Comparison of ENCODE assay signal across 15 cellular contexts in genomic region chr17:82324566-82325285, GRCh38. TPM values are rescaled to one million over a fixed set of nuclear protein-coding genes. Genes with fewer than 3 reads are reported as not detected.
DNase-seq lines count a peak whose midpoint lies in the region; ATAC-seq and TF ChIP-seq lines count a peak whose summit lies in the region.
"Had no signal": no experiment of that assay in that cellular context is flagged by ENCODE, and none has a peak within 500 bp of the region (broad histone marks: within the 10 kb centered on the region; RNA-seq: fewer than 3 reads in every experiment).

No MANE protein-coding gene starts in this region.

- no peaks in the 10 kb centered on the region for H3K36me3 Mint-ChIP-seq in CD4-positive, alpha-beta T cell (ENCODE audit: low read depth)
- peaks cover 10% of the 10 kb centered on the region for H3K36me3 Mint-ChIP-seq in activated T-helper 1 cell treated with anti-CD3 and anti-CD28 coated beads, Interleukin-12 subunit alpha, Interleukin-12 subunit beta, Interleukin-2, Interleukin-4 antibody, amounts not matched to agents 30 ng/mL and 10 ng/mL and 1 ng/mL, durations not matched to agents 14 hours and 24 hours and 36 hours (ENCODE audit: low read depth)
- H3K36me3 Mint-ChIP-seq in naive thymus-derived CD4-positive, alpha-beta T cell: no peaks in the 10 kb centered on the region
- H3K36me3 Mint-ChIP-seq: CD4-positive, CD25-positive, alpha-beta regulatory T cell had no signal

- DNase-seq in BE2C: peak; percentile 19
- no peak for DNase-seq in CD4-positive, alpha-beta T cell
- no peak for DNase-seq in activated T-helper 1 cell treated with anti-CD3 and anti-CD28 coated beads, Interleukin-12 subunit alpha, Interleukin-12 subunit beta, Interleukin-2, Interleukin-4 antibody, amounts not matched to agents 30 ng/mL and 10 ng/mL and 1 ng/mL, durations not matched to agents 14 hours and 24 hours and 36 hours (ENCODE audit: low spot score)
- no peak for DNase-seq in naive thymus-derived CD4-positive, alpha-beta T cell
- DNase-seq in midbrain (lab: John Stamatoyannopoulos, UW): no peak
- no peak for DNase-seq in ecto neural progenitor cell (ENCODE audit: low spot score)
- DNase-seq: CD4-positive, CD25-positive, alpha-beta regulatory T cell; mammary epithelial cell; NCI-H2029 treated with DMSO at 0.1 percent for 48 hours had no signal

- no peaks in the 10 kb centered on the region for H3K27me3 Mint-ChIP-seq in CD4-positive, alpha-beta T cell
- H3K27me3 Mint-ChIP-seq in activated T-helper 1 cell treated with anti-CD3 and anti-CD28 coated beads, Interleukin-12 subunit alpha, Interleukin-12 subunit beta, Interleukin-2, Interleukin-4 antibody, amounts not matched to agents 30 ng/mL and 10 ng/mL and 1 ng/mL, durations not matched to agents 14 hours and 24 hours and 36 hours (ENCODE audit: insufficient read depth): no peaks in the 10 kb centered on the region
- H3K27me3 Mint-ChIP-seq in naive thymus-derived CD4-positive, alpha-beta T cell: no peaks in the 10 kb centered on the region

- CTCF ChIA-PET in CD4-positive, alpha-beta T cell (lab: Charles Lee): no interaction called here
- CTCF ChIA-PET in naive thymus-derived CD4-positive, alpha-beta T cell (lab: Charles Lee): interaction anchor here (1.2 to 1.3 kb wide), 3 partner anchors 24 to 89 kb away, joined by 3 to 4 read pairs (median 4); no protein-coding TSS in a partner anchor

- peak overlapping the region; percentile 74 for H3K27ac Mint-ChIP-seq in CD4-positive, alpha-beta T cell
- H3K27ac Mint-ChIP-seq in activated T-helper 1 cell treated with anti-CD3 and anti-CD28 coated beads, Interleukin-12 subunit alpha, Interleukin-12 subunit beta, Interleukin-2, Interleukin-4 antibody, amounts not matched to agents 30 ng/mL and 10 ng/mL and 1 ng/mL, durations not matched to agents 14 hours and 24 hours and 36 hours: peak overlapping the region; percentile 72
- H3K27ac Mint-ChIP-seq in naive thymus-derived CD4-positive, alpha-beta T cell: peak overlapping the region in 6 of 9 donors; percentile 15 to 83 (median 69)

- H3K4me1 Mint-ChIP-seq in CD4-positive, alpha-beta T cell (ENCODE audit: low read depth): peaks cover 22% of the 10 kb centered on the region
- peaks cover 13% of the 10 kb centered on the region for H3K4me1 Mint-ChIP-seq in activated T-helper 1 cell treated with anti-CD3 and anti-CD28 coated beads, Interleukin-12 subunit alpha, Interleukin-12 subunit beta, Interleukin-2, Interleukin-4 antibody, amounts not matched to agents 30 ng/mL and 10 ng/mL and 1 ng/mL, durations not matched to agents 14 hours and 24 hours and 36 hours (ENCODE audit: low read depth)
- peaks cover 0 to 29% (median 16%) of the 10 kb centered on the region in 7 donors for H3K4me1 Mint-ChIP-seq in naive thymus-derived CD4-positive, alpha-beta T cell

- no peak overlapping the region for H3K4me3 ChIP-seq in BE2C (ENCODE audit: low read depth, low read length)
- H3K4me3 ChIP-seq in naive thymus-derived CD4-positive, alpha-beta T cell (ENCODE audit: low read length): no peak overlapping the region
- H3K4me3 ChIP-seq: pancreas, spleen had no signal

- no peaks in the 10 kb centered on the region for H3K27me3 ChIP-seq in BE2C
- H3K27me3 ChIP-seq in CD4-positive, alpha-beta T cell (ENCODE audit: control insufficient read depth, insufficient read depth, low read length): no peaks in the 10 kb centered on the region
- H3K27me3 ChIP-seq in naive thymus-derived CD4-positive, alpha-beta T cell (ENCODE audit: control insufficient read depth in 2 of 2, insufficient read depth in 2 of 2, low read length in 2 of 2): no peaks in the 10 kb centered on the region
- H3K27me3 ChIP-seq: pancreas had no signal

- POLR2A ChIA-PET in CD4-positive, alpha-beta T cell (lab: Charles Lee): interaction anchor here (1.0 kb wide), 1 partner anchor 20 kb away, joined by 3 read pairs; no protein-coding TSS in a partner anchor
- POLR2A ChIA-PET in naive thymus-derived CD4-positive, alpha-beta T cell (lab: Charles Lee): interaction anchor here (1.6 to 5.3 kb wide), 2 partner anchors 9 to 23 kb away, joined by 5 to 34 read pairs; partner anchors contain the start of gene SECTM1

- H3K4me1 ChIP-seq in BE2C: peaks cover 20% of the 10 kb centered on the region
- peaks cover 7 to 12% of the 10 kb centered on the region in 2 donors for H3K4me1 ChIP-seq in naive thymus-derived CD4-positive, alpha-beta T cell (ENCODE audit: control insufficient read depth in 2 of 2, insufficient read depth in 2 of 2, low read length in 2 of 2)
- H3K4me1 ChIP-seq: foreskin keratinocyte had no signal

- H3K9me3 Mint-ChIP-seq in CD4-positive, alpha-beta T cell: no peaks in the 10 kb centered on the region
- H3K9me3 Mint-ChIP-seq in activated T-helper 1 cell treated with anti-CD3 and anti-CD28 coated beads, Interleukin-12 subunit alpha, Interleukin-12 subunit beta, Interleukin-2, Interleukin-4 antibody, amounts not matched to agents 30 ng/mL and 10 ng/mL and 1 ng/mL, durations not matched to agents 14 hours and 24 hours and 36 hours: no peaks in the 10 kb centered on the region
- H3K9me3 Mint-ChIP-seq in naive thymus-derived CD4-positive, alpha-beta T cell: no peaks in the 10 kb centered on the region
- H3K9me3 Mint-ChIP-seq: CD4-positive, CD25-positive, alpha-beta regulatory T cell had no signal

- no peaks in the 10 kb centered on the region for H3K36me3 ChIP-seq in BE2C
- no peaks in the 10 kb centered on the region for H3K36me3 ChIP-seq in naive thymus-derived CD4-positive, alpha-beta T cell (ENCODE audit: control insufficient read depth in 2 of 3, insufficient read depth in 3 of 3, low read length in 3 of 3)
- H3K36me3 ChIP-seq: pancreas had no signal

- no peak overlapping the region for H3K27ac ChIP-seq in CD4-positive, alpha-beta T cell (ENCODE audit: low read depth, low read length)
- no peak overlapping the region for H3K27ac ChIP-seq in naive thymus-derived CD4-positive, alpha-beta T cell (ENCODE audit: low read depth, low read length)
- H3K27ac ChIP-seq: foreskin keratinocyte, pancreas, spleen had no signal

- TF ChIP-seq CTCF in BE2C (IDR thresholded peaks at IDR 0.05; ENCODE audit: low read depth, low read length): no peak
- TF ChIP-seq CTCF in CD4-positive, alpha-beta T cell (IDR thresholded peaks at IDR 0.05): no peak

- peak overlapping the region; percentile 15 for H3K4me3 Mint-ChIP-seq in CD4-positive, alpha-beta T cell
- H3K4me3 Mint-ChIP-seq in activated T-helper 1 cell treated with anti-CD3 and anti-CD28 coated beads, Interleukin-12 subunit alpha, Interleukin-12 subunit beta, Interleukin-2, Interleukin-4 antibody, amounts not matched to agents 30 ng/mL and 10 ng/mL and 1 ng/mL, durations not matched to agents 14 hours and 24 hours and 36 hours: peak overlapping the region; percentile 59
- peak overlapping the region in 1 of 10 donors; percentile 7 for H3K4me3 Mint-ChIP-seq in naive thymus-derived CD4-positive, alpha-beta T cell

- ATAC-seq in CD4-positive, alpha-beta T cell (ENCODE audit: poor library complexity): no peak
- ATAC-seq in naive thymus-derived CD4-positive, alpha-beta T cell: no peak
- no peak for ATAC-seq in GM18870 (IDR thresholded peaks at IDR 0.05; ENCODE audit: unreplicated experiment)
- ATAC-seq: foreskin keratinocyte, pancreas had no signal

- H3K9me3 ChIP-seq in BE2C: no peaks in the 10 kb centered on the region
- no peaks in the 10 kb centered on the region for H3K9me3 ChIP-seq in CD4-positive, alpha-beta T cell (ENCODE audit: control insufficient read depth, low read length)
- no peaks in the 10 kb centered on the region for H3K9me3 ChIP-seq in naive thymus-derived CD4-positive, alpha-beta T cell (ENCODE audit: control insufficient read depth in 2 of 3, low read length in 3 of 3)
- H3K9me3 ChIP-seq: pancreas, spleen had no signal

- intact Hi-C loops in CD4-positive, alpha-beta T cell (cut with DNase I, micrococcal nuclease): loop anchor here in 1 of 2 experiments (5.0 kb wide), 2 partner anchors 67 to 87 kb away; no protein-coding TSS in a partner anchor
- intact Hi-C loops in activated T-helper 1 cell treated with anti-CD3 and anti-CD28 coated beads, Interleukin-12 subunit alpha, Interleukin-12 subunit beta, Interleukin-2, Interleukin-4 antibody, amounts not matched to agents 30 ng/mL and 10 ng/mL and 1 ng/mL, durations not matched to agents 14 hours and 24 hours and 36 hours (cut with micrococcal nuclease): no loop called here
- intact Hi-C loops in naive thymus-derived CD4-positive, alpha-beta T cell (cut with micrococcal nuclease): no loop called here

RNA-seq across cellular contexts. Expression of gene CD7, which starts 7.3 kb away (rescaled TPM):
- 0.46 TPM for polyA plus RNA-seq in BE2C (2012; ENCODE audit: insufficient read depth, insufficient read length, low read depth)
- 100 to 1,000 TPM; 225 to 234 TPM for total RNA-seq in CD4-positive, alpha-beta T cell
- total RNA-seq in activated T-helper 1 cell treated with anti-CD3 and anti-CD28 coated beads, Interleukin-12 subunit alpha, Interleukin-12 subunit beta, Interleukin-2, Interleukin-4 antibody, amounts not matched to agents 30 ng/mL and 10 ng/mL and 1 ng/mL, durations not matched to agents 14 hours and 24 hours and 36 hours: 454 and 455 TPM in 2 replicates
- 100 to 1,000 TPM in 3 of 5 experiments, 10 to 100 TPM in 2; 61.9 to 390 (median 165) TPM for total RNA-seq in naive thymus-derived CD4-positive, alpha-beta T cell
- 100 to 1,000 TPM; 169 to 183 TPM for polyA plus RNA-seq in naive thymus-derived CD4-positive, alpha-beta T cell
- total RNA-seq: foreskin keratinocyte, mammary epithelial cell, temporal lobe had no signal
- polyA plus RNA-seq: foreskin keratinocyte, mammary epithelial cell had no signal

RNA-seq across cellular contexts. Expression of gene SECTM1, which starts 8.8 kb away (rescaled TPM):
- 0.42 TPM for polyA plus RNA-seq in BE2C (2012; ENCODE audit: insufficient read depth, insufficient read length, low read depth)
- total RNA-seq in CD4-positive, alpha-beta T cell: 1 to 10 TPM; 2.1 to 3.1 TPM
- total RNA-seq in activated T-helper 1 cell treated with anti-CD3 and anti-CD28 coated beads, Interleukin-12 subunit alpha, Interleukin-12 subunit beta, Interleukin-2, Interleukin-4 antibody, amounts not matched to agents 30 ng/mL and 10 ng/mL and 1 ng/mL, durations not matched to agents 14 hours and 24 hours and 36 hours: 3.3 and 4.2 TPM in 2 replicates
- 10 to 100 TPM in 2 of 5 experiments, 1 to 10 TPM in 3; 2.3 to 32.4 (median 5.1) TPM for total RNA-seq in naive thymus-derived CD4-positive, alpha-beta T cell
- 1 to 10 TPM; 1.5 to 3.2 TPM for polyA plus RNA-seq in naive thymus-derived CD4-positive, alpha-beta T cell

RNA-seq across cellular contexts. Expression of gene TEX19, which starts 34.3 kb away (rescaled TPM):
- polyA plus RNA-seq in BE2C (2012; ENCODE audit: insufficient read depth, insufficient read length, low read depth): not detected
- not detected for total RNA-seq in CD4-positive, alpha-beta T cell
- total RNA-seq in activated T-helper 1 cell treated with anti-CD3 and anti-CD28 coated beads, Interleukin-12 subunit alpha, Interleukin-12 subunit beta, Interleukin-2, Interleukin-4 antibody, amounts not matched to agents 30 ng/mL and 10 ng/mL and 1 ng/mL, durations not matched to agents 14 hours and 24 hours and 36 hours: 0.10 TPM in 1 of 2 replicates, not detected in the other
- total RNA-seq in naive thymus-derived CD4-positive, alpha-beta T cell: not detected
- polyA plus RNA-seq in naive thymus-derived CD4-positive, alpha-beta T cell: not detected
- total RNA-seq: activated CD8-positive, alpha-beta memory T cell treated with anti-CD3 and anti-CD28 coated beads for 36 hours; CD4-positive, CD25-positive, alpha-beta regulatory T cell; mammary epithelial cell; pancreas; spleen; temporal lobe had no signal
- polyA plus RNA-seq: CD4-positive, CD25-positive, alpha-beta regulatory T cell; mammary epithelial cell; pancreas; spleen had no signal

RNA-seq across cellular contexts. Expression of gene UTS2R, which starts 46.8 kb away (rescaled TPM):
- 0.65 TPM for polyA plus RNA-seq in BE2C (2012; ENCODE audit: insufficient read depth, insufficient read length, low read depth)
- total RNA-seq in CD4-positive, alpha-beta T cell: not detected
- total RNA-seq in activated T-helper 1 cell treated with anti-CD3 and anti-CD28 coated beads, Interleukin-12 subunit alpha, Interleukin-12 subunit beta, Interleukin-2, Interleukin-4 antibody, amounts not matched to agents 30 ng/mL and 10 ng/mL and 1 ng/mL, durations not matched to agents 14 hours and 24 hours and 36 hours: 0.20 TPM in 1 of 2 replicates, not detected in the other
- not detected for total RNA-seq in naive thymus-derived CD4-positive, alpha-beta T cell
- not detected for polyA plus RNA-seq in naive thymus-derived CD4-positive, alpha-beta T cell
- total RNA-seq: activated CD8-positive, alpha-beta memory T cell treated with anti-CD3 and anti-CD28 coated beads for 36 hours; CD4-positive, CD25-positive, alpha-beta regulatory T cell; foreskin keratinocyte; mammary epithelial cell; temporal lobe had no signal
- polyA plus RNA-seq: CD4-positive, CD25-positive, alpha-beta regulatory T cell; foreskin keratinocyte; mammary epithelial cell; pancreas; spleen had no signal

RNA-seq across cellular contexts. Expression of gene CSNK1D, which starts 51.2 kb away (rescaled TPM):
- polyA plus RNA-seq in BE2C (2012; ENCODE audit: insufficient read depth, insufficient read length, low read depth): 264 TPM
- total RNA-seq in CD4-positive, alpha-beta T cell: 100 to 1,000 TPM; 277 to 286 TPM
- total RNA-seq in activated T-helper 1 cell treated with anti-CD3 and anti-CD28 coated beads, Interleukin-12 subunit alpha, Interleukin-12 subunit beta, Interleukin-2, Interleukin-4 antibody, amounts not matched to agents 30 ng/mL and 10 ng/mL and 1 ng/mL, durations not matched to agents 14 hours and 24 hours and 36 hours: 154 and 161 TPM in 2 replicates
- 100 to 1,000 TPM; 144 to 249 (median 176) TPM for total RNA-seq in naive thymus-derived CD4-positive, alpha-beta T cell
- polyA plus RNA-seq in naive thymus-derived CD4-positive, alpha-beta T cell: 10 to 100 TPM; 46.1 to 81.3 TPM
